In the genomic region with DNA sequence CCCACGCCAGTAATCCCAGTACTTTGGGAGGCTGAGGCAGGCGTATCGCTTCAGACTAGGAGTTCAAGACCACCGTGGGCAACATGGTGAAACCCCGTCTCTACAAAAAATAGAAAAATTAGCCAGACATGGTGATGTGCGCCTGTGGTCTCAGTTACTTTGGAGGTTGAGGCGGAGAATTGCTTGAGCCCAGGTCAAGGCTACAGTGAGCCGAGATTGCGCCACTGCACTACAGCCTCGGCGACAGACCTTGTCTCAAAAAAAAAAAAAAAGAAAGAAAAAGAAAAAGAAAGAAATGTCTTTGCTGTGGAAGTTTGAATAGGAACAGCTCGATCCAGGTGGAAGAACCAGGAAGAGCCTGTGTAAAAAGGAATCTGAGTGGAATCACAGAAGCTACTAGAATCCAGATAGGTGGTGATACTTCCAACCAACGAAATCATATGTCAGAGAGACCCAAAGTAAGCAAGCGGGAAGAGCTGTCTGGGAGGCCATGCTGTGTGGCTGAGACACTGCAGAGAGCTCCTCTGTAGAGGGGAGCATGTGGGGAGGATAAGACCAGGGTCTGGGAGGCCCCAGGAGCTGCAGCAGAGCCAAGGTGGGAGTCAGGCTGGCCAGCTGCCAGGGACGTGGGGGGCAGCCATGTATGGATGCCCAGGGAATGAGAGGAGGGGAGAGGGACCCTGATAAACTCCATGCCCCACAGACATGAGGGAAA, we compare ENCODE assay signal across 1 cellular context.
TF ChIP-seq lines count a peak whose summit lies in the region.

No MANE protein-coding gene starts in this region.

TF ChIP-seq in HepG2, 621 proteins besides CTCF, POLR2A, EP300 and RAD21 (continued from another document):
- TF ChIP-seq, protein P1, sequence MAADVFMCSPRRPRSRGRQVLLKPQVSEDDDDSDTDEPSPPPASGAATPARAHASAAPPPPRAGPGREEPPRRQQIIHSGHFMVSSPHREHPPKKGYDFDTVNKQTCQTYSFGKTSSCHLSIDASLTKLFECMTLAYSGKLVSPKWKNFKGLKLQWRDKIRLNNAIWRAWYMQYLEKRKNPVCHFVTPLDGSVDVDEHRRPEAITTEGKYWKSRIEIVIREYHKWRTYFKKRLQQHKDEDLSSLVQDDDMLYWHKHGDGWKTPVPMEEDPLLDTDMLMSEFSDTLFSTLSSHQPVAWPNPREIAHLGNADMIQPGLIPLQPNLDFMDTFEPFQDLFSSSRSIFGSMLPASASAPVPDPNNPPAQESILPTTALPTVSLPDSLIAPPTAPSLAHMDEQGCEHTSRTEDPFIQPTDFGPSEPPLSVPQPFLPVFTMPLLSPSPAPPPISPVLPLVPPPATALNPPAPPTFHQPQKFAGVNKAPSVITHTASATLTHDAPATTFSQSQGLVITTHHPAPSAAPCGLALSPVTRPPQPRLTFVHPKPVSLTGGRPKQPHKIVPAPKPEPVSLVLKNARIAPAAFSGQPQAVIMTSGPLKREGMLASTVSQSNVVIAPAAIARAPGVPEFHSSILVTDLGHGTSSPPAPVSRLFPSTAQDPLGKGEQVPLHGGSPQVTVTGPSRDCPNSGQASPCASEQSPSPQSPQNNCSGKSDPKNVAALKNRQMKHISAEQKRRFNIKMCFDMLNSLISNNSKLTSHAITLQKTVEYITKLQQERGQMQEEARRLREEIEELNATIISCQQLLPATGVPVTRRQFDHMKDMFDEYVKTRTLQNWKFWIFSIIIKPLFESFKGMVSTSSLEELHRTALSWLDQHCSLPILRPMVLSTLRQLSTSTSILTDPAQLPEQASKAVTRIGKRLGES (CRISPR knock-in tag; IDR thresholded peaks at IDR 0.05; ENCODE audit: borderline replicate concordance): no peak
- TF ChIP-seq KMT2B (CRISPR knock-in tag; IDR thresholded peaks at IDR 0.05): no peak
- TF ChIP-seq, protein P2, sequence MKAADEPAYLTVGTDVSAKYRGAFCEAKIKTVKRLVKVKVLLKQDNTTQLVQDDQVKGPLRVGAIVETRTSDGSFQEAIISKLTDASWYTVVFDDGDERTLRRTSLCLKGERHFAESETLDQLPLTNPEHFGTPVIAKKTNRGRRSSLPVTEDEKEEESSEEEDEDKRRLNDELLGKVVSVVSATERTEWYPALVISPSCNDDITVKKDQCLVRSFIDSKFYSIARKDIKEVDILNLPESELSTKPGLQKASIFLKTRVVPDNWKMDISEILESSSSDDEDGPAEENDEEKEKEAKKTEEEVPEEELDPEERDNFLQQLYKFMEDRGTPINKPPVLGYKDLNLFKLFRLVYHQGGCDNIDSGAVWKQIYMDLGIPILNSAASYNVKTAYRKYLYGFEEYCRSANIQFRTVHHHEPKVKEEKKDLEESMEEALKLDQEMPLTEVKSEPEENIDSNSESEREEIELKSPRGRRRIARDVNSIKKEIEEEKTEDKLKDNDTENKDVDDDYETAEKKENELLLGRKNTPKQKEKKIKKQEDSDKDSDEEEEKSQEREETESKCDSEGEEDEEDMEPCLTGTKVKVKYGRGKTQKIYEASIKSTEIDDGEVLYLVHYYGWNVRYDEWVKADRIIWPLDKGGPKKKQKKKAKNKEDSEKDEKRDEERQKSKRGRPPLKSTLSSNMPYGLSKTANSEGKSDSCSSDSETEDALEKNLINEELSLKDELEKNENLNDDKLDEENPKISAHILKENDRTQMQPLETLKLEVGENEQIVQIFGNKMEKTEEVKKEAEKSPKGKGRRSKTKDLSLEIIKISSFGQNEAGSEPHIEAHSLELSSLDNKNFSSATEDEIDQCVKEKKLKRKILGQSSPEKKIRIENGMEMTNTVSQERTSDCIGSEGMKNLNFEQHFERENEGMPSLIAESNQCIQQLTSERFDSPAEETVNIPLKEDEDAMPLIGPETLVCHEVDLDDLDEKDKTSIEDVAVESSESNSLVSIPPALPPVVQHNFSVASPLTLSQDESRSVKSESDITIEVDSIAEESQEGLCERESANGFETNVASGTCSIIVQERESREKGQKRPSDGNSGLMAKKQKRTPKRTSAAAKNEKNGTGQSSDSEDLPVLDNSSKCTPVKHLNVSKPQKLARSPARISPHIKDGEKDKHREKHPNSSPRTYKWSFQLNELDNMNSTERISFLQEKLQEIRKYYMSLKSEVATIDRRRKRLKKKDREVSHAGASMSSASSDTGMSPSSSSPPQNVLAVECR (CRISPR knock-in tag; IDR thresholded peaks at IDR 0.05; ENCODE audit: borderline replicate concordance): no peak
- TF ChIP-seq ARNT (IDR thresholded peaks at IDR 0.05): no peak
- TF ChIP-seq ZNF598 (CRISPR knock-in tag; IDR thresholded peaks at IDR 0.05; ENCODE audit: borderline replicate concordance): no peak
- TF ChIP-seq FOXP1 (IDR thresholded peaks at IDR 0.05): no peak
- TF ChIP-seq FOXP1 (CRISPR knock-in tag; IDR thresholded peaks at IDR 0.05): no peak
- no peak for TF ChIP-seq ELF4 (CRISPR knock-in tag; IDR thresholded peaks at IDR 0.05; ENCODE audit: borderline replicate concordance)
- TF ChIP-seq, protein P3, sequence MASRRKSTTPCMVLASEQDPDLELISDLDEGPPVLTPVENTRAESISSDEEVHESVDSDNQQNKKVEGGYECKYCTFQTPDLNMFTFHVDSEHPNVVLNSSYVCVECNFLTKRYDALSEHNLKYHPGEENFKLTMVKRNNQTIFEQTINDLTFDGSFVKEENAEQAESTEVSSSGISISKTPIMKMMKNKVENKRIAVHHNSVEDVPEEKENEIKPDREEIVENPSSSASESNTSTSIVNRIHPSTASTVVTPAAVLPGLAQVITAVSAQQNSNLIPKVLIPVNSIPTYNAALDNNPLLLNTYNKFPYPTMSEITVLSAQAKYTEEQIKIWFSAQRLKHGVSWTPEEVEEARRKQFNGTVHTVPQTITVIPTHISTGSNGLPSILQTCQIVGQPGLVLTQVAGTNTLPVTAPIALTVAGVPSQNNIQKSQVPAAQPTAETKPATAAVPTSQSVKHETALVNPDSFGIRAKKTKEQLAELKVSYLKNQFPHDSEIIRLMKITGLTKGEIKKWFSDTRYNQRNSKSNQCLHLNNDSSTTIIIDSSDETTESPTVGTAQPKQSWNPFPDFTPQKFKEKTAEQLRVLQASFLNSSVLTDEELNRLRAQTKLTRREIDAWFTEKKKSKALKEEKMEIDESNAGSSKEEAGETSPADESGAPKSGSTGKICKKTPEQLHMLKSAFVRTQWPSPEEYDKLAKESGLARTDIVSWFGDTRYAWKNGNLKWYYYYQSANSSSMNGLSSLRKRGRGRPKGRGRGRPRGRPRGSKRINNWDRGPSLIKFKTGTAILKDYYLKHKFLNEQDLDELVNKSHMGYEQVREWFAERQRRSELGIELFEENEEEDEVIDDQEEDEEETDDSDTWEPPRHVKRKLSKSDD (CRISPR knock-in tag; IDR thresholded peaks at IDR 0.05; ENCODE audit: low read depth): no peak
